13 cellular contexts compared by ENCODE assay signal in genomic region chr11:86228967-86229330, GRCh38. TPM values are rescaled to one million over a fixed set of nuclear protein-coding genes. Genes with fewer than 3 reads are reported as not detected.
DNase-seq lines count a peak whose midpoint lies in the region; ATAC-seq lines count a peak whose summit lies in the region.
"Had no signal": no experiment of that assay in that cellular context is flagged by ENCODE, and none has a peak within 500 bp of the region (broad histone marks: within the 10 kb centered on the region; RNA-seq: fewer than 3 reads in every experiment).

No MANE protein-coding gene starts in this region.

- peak overlapping the region; percentile 71 for H3K4me3 Mint-ChIP-seq in activated naive CD8-positive, alpha-beta T cell
- no peak overlapping the region for H3K4me3 Mint-ChIP-seq in stimulated activated memory B cell treated with anti-CD40 and anti-IgM and Interleukin-4, amounts not matched to agents 10 μg/mL and 1 μg/mL and 100 μg/mL, for 72 hours
- H3K4me3 Mint-ChIP-seq: WTC11 had no signal

- H3K27me3 Mint-ChIP-seq in activated naive CD8-positive, alpha-beta T cell, result no peaks in the 10 kb centered on the region
- no peaks in the 10 kb centered on the region for H3K27me3 Mint-ChIP-seq in stimulated activated memory B cell treated with anti-CD40 and anti-IgM and Interleukin-4, amounts not matched to agents 10 μg/mL and 1 μg/mL and 100 μg/mL, for 72 hours

- DNase-seq in activated naive CD4-positive, alpha-beta T cell treated with Interleukin-2 at 50 U/mL for 16 hours, result peak; percentile 61
- DNase-seq in activated naive CD4-positive, alpha-beta T cell (lab: John Stamatoyannopoulos, UW), result no peak
- DNase-seq in Right ventricle myocardium inferior (ENCODE audit: missing footprints), result no peak
- DNase-seq in iPS-NIHi11 (ENCODE audit: low spot score), result no peak
- DNase-seq: NCI-H1417, NCI-H2227 treated with DMSO at 0.1 percent for 48 hours, sigmoid colon, upper lobe of right lung had no signal

- no peaks in the 10 kb centered on the region for H3K36me3 Mint-ChIP-seq in activated naive CD8-positive, alpha-beta T cell
- peaks cover 4% of the 10 kb centered on the region for H3K36me3 Mint-ChIP-seq in stimulated activated memory B cell treated with anti-CD40 and anti-IgM and Interleukin-4, amounts not matched to agents 10 μg/mL and 1 μg/mL and 100 μg/mL, for 72 hours

- no peaks in the 10 kb centered on the region for H3K9me3 Mint-ChIP-seq in activated naive CD8-positive, alpha-beta T cell (ENCODE audit: low read depth)
- peaks cover 7% of the 10 kb centered on the region for H3K9me3 Mint-ChIP-seq in stimulated activated memory B cell treated with anti-CD40 and anti-IgM and Interleukin-4, amounts not matched to agents 10 μg/mL and 1 μg/mL and 100 μg/mL, for 72 hours

- H3K27ac Mint-ChIP-seq in activated naive CD8-positive, alpha-beta T cell, result peak overlapping the region; percentile 98
- H3K27ac Mint-ChIP-seq in stimulated activated memory B cell treated with anti-CD40 and anti-IgM and Interleukin-4, amounts not matched to agents 10 μg/mL and 1 μg/mL and 100 μg/mL, for 72 hours, result peak overlapping the region; percentile 63
- H3K27ac Mint-ChIP-seq: WTC11 had no signal

- intact Hi-C loops in Right ventricle myocardium inferior (cut with DNase I), result no loop called here

- ATAC-seq in HG02938 (IDR thresholded peaks at IDR 0.05; ENCODE audit: unreplicated experiment), result peak; percentile 16
- ATAC-seq in stimulated activated memory B cell treated with anti-CD40 and anti-IgM and Interleukin-4, amounts not matched to agents 10 μg/mL and 1 μg/mL and 100 μg/mL, for 72 hours, result no peak
- no peak for ATAC-seq in Right ventricle myocardium inferior
- ATAC-seq in GM19324 (IDR thresholded peaks at IDR 0.05; ENCODE audit: low FRiP score, unreplicated experiment), result no peak
- ATAC-seq: upper lobe of right lung, WTC11 had no signal

- peaks cover 48% of the 10 kb centered on the region for H3K4me1 Mint-ChIP-seq in activated naive CD8-positive, alpha-beta T cell (ENCODE audit: low read depth)
- peaks cover 27% of the 10 kb centered on the region for H3K4me1 Mint-ChIP-seq in stimulated activated memory B cell treated with anti-CD40 and anti-IgM and Interleukin-4, amounts not matched to agents 10 μg/mL and 1 μg/mL and 100 μg/mL, for 72 hours

RNA-seq across cellular contexts. Expression of gene EED, which starts 15.6 kb away (rescaled TPM):
- total RNA-seq in Right ventricle myocardium inferior, result 12.7 TPM
